In genomic region chr1:113904674-113905434, GRCh38 we compare ENCODE assay signal across 1 cellular context.
TF ChIP-seq lines count a peak whose summit lies in the region.

Gene AP4B1, minus strand, starts transcription at chr1:113904799. Its CDS starts 82 bp downstream, at chr1:113904717.
Gene DCLRE1B, plus strand, starts transcription at chr1:113905326. Its CDS starts 261 bp downstream, at chr1:113905587.

TF ChIP-seq in K562, 482 proteins besides CTCF, POLR2A, EP300 and RAD21 (continued from another document and continues in another):
- TF ChIP-seq GATAD2B (IDR thresholded peaks at IDR 0.05; ENCODE audit: borderline replicate concordance) (peak; percentile 73), TEAD4 (IDR thresholded peaks at IDR 0.05; ENCODE audit: low read length) (peak; percentile 54), TEAD4 (CRISPR knock-in tag; IDR thresholded peaks at IDR 0.05; ENCODE audit: borderline replicate concordance) (0 out of 2 replicates have a peak, but pooled peaks have one; percentile 35), STAT5A (IDR thresholded peaks at IDR 0.05; ENCODE audit: borderline replicate concordance, low read length) (0 out of 2 replicates have a peak, but pooled peaks have one; percentile 39), RBM17 (IDR thresholded peaks at IDR 0.05; ENCODE audit: borderline replicate concordance, low read depth, low read length) (no peak), JUN (IDR thresholded peaks at IDR 0.05; ENCODE audit: borderline replicate concordance, low read depth, low read length) (peak; percentile 64), JUN (CRISPR knock-in tag; IDR thresholded peaks at IDR 0.05; ENCODE audit: borderline replicate concordance) (peak; percentile 40; the same call in 1 of the 2 replicates), ZNF24 (IDR thresholded peaks at IDR 0.05) (peak; percentile 81), ZFP36 (IDR thresholded peaks at IDR 0.05; ENCODE audit: low read depth, low read length, partially characterized antibody) (peak; percentile 66), RBM15 (IDR thresholded peaks at IDR 0.05; ENCODE audit: insufficient read depth, low read length) (no peak), ESRRA (IDR thresholded peaks at IDR 0.05; ENCODE audit: borderline replicate concordance, low read depth) (peak; percentile 99), POLR2AphosphoS2 (IDR thresholded peaks at IDR 0.05; ENCODE audit: low read length) (no peak), DDX20 (tag; IDR thresholded peaks at IDR 0.05; ENCODE audit: low read depth) (no peak), TFE3 (CRISPR knock-in tag; IDR thresholded peaks at IDR 0.05) (no peak), SAFB2 (IDR thresholded peaks at IDR 0.05; ENCODE audit: borderline replicate concordance, low read depth, low read length, severe bottlenecking) (no peak), EWSR1 (IDR thresholded peaks at IDR 0.05; ENCODE audit: borderline replicate concordance, low read depth, partially characterized antibody) (no peak), PCBP2 (IDR thresholded peaks at IDR 0.05; ENCODE audit: low read depth, low read length, poor library complexity, severe bottlenecking) (no peak), ZNF764 (CRISPR knock-in tag; IDR thresholded peaks at IDR 0.05; ENCODE audit: low read depth) (no peak), HNRNPLL (IDR thresholded peaks at IDR 0.05; ENCODE audit: low read depth, low read length, poor library complexity, severe bottlenecking) (peak; percentile 93), ZNF354B (CRISPR knock-in tag; IDR thresholded peaks at IDR 0.05) (no peak), CEBPZ (IDR thresholded peaks at IDR 0.05; ENCODE audit: borderline replicate concordance, low read depth, low read length) (peak; percentile 49; the same call in 1 of the 2 replicates), TRIM24 (IDR thresholded peaks at IDR 0.05) (peak; percentile 56 to 83; a peak in 3 of 4 replicates), PTBP1 (IDR thresholded peaks at IDR 0.05; ENCODE audit: low read depth, low read length) (no peak), MLX (CRISPR knock-in tag; conservative IDR thresholded peaks at IDR 0.05) (0 out of 4 replicates have a peak, but pooled peaks of 1 of the 2 experiments have one; percentile 74), RB1 (IDR thresholded peaks at IDR 0.05; ENCODE audit: low read depth) (peak; percentile 100), SRF (CRISPR knock-in tag; IDR thresholded peaks at IDR 0.05) (peak in 1 of 2 experiments; percentile 80; a peak in 1 of 4 replicates), MEF2D (tag; conservative IDR thresholded peaks at IDR 0.05; ENCODE audit: low read depth) (no peak; the same call in 1 of the 2 replicates), TAF7 (tag; IDR thresholded peaks at IDR 0.05) (no peak), PTTG1 (tag; IDR thresholded peaks at IDR 0.05; ENCODE audit: low read depth) (no peak), COPS2 (conservative IDR thresholded peaks at IDR 0.05) (no peak), NR3C1 (CRISPR knock-in tag; IDR thresholded peaks at IDR 0.05) (no peak), SETDB1 (IDR thresholded peaks at IDR 0.05; ENCODE audit: low read length) (no peak), HOMEZ (CRISPR knock-in tag; IDR thresholded peaks at IDR 0.05) (no peak), GABPB1 (CRISPR knock-in tag; IDR thresholded peaks at IDR 0.05) (peak; percentile 97), ZNF197 (CRISPR knock-in tag; IDR thresholded peaks at IDR 0.05; ENCODE audit: low read depth) (0 out of 2 replicates have a peak, but pooled peaks have one; percentile 11), SRSF7 (optimal IDR thresholded peaks at IDR 0.05; ENCODE audit: low read depth, low read length) (no peak), SMC3 (conservative IDR thresholded peaks at IDR 0.05; ENCODE audit: insufficient read depth, low read depth, low read length) (peak; percentile 90), NUFIP1 (IDR thresholded peaks at IDR 0.05; ENCODE audit: partially characterized antibody) (peak; percentile 39), NR1H2 (CRISPR knock-in tag; IDR thresholded peaks at IDR 0.05) (peak; percentile 48; the same call in 1 of the 2 replicates), TAF1 (IDR thresholded peaks at IDR 0.05; ENCODE audit: control insufficient read depth, extremely low read depth, insufficient read depth, low read length, severe bottlenecking) (peak; percentile 78), HNRNPK (IDR thresholded peaks at IDR 0.05; ENCODE audit: low read depth, low read length, poor library complexity, severe bottlenecking) (no peak), TEAD1 (CRISPR knock-in tag; IDR thresholded peaks at IDR 0.05) (peak; percentile 38 to 95; a peak in 2 of 4 replicates), ARID3B (CRISPR knock-in tag; IDR thresholded peaks at IDR 0.05; ENCODE audit: borderline replicate concordance) (no peak), ATF3 (IDR thresholded peaks at IDR 0.05) (no peak), ATF3 (CRISPR knock-in tag; conservative IDR thresholded peaks at IDR 0.05) (0 out of 2 replicates have a peak, but pooled peaks have one; percentile 42), TBP (optimal IDR thresholded peaks at IDR 0.05; ENCODE audit: low read depth, low read length) (peak; percentile 72), BMI1 (IDR thresholded peaks at IDR 0.05; ENCODE audit: low read length) (0 out of 2 replicates have a peak, but pooled peaks have one; percentile 36), ZBED1 (IDR thresholded peaks at IDR 0.05) (0 out of 2 replicates have a peak, but pooled peaks have one; percentile 42), E2F4 (CRISPR knock-in tag; IDR thresholded peaks at IDR 0.05; ENCODE audit: low read depth) (peak; percentile 94), NFIX (CRISPR knock-in tag; IDR thresholded peaks at IDR 0.05; ENCODE audit: low read depth) (no peak), NCOR1 (IDR thresholded peaks at IDR 0.05) (peak; percentile 78), CBFA2T2 (conservative IDR thresholded peaks at IDR 0.05) (no peak; the same call in 1 of the 2 replicates), NELFE (IDR thresholded peaks at IDR 0.05; ENCODE audit: insufficient read depth, insufficient read length) (no peak), TSHZ1 (CRISPR knock-in tag; IDR thresholded peaks at IDR 0.05) (no peak), E2F1 (CRISPR knock-in tag; IDR thresholded peaks at IDR 0.05) (peak; percentile 97), ZNF253 (CRISPR knock-in tag; conservative IDR thresholded peaks at IDR 0.05) (no peak)
